ENCODE assay signal across 8 cellular contexts in the genomic region with DNA sequence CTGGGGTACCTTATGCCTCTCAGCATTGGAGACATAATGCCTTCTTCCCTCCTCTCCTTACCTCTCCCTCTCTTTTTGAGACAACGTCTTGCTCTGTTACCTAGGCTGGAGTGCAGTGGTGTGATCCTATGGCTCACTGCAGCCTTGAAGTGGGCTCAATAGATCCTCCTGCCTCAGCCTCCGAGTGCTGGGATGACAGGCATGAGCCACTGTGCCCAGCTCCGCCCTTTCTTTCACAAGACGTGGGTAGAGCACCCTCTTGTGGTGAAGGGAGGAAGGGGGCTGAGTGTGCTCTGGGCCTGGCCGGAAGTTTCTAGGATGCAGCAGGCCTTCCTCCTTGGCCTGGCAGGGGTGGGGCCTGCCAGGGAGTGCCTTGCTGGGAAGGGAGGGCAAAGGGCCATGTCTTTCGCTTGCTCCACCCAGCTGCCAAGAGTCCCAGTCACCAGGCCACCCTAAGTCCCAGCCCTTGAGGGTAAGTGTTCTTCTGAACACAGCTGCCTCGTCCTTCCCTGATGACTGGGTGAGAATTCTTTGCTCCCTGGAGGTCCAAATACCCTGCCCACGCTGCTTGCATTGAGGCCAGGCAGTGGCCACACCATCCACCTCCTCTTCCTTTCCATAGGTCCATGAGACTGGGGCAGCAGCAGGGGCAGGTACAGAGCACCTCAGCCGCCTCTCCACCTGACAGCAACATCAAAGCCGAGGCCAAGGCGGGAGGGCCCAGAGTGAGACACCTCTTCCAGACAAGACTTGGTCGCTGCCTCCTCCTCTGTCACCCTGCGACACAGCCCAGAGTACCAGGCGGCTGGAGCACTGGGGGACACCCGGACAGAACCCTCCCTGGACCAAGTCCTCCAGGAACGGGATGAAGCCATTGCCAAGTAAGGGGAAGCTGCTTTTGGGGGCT. TPM values are rescaled to one million over a fixed set of nuclear protein-coding genes. Genes with fewer than 3 reads are reported as not detected.
DNase-seq lines count a peak whose midpoint lies in the region; ATAC-seq, FAIRE-seq and TF ChIP-seq lines count a peak whose summit lies in the region.

No MANE protein-coding gene starts in this region.

- H3K4me3 Mint-ChIP-seq in astrocyte (ENCODE audit: unreplicated experiment), result no peak overlapping the region

- peaks cover 12% of the 10 kb centered on the region for H3K4me1 ChIP-seq in astrocyte (ENCODE audit: insufficient read depth, low read length)

- no peak for ATAC-seq in GM18858 (IDR thresholded peaks at IDR 0.05; ENCODE audit: unreplicated experiment)

- no peaks in the 10 kb centered on the region for H3K36me3 ChIP-seq in astrocyte (ENCODE audit: insufficient read depth, low read length)

- FAIRE-seq in astrocyte (lab: Jason Lieb, UNC), result no peak

- no peak overlapping the region for H3K27ac Mint-ChIP-seq in astrocyte (ENCODE audit: unreplicated experiment)

- H3K9me3 Mint-ChIP-seq in astrocyte (ENCODE audit: unreplicated experiment), result no peaks in the 10 kb centered on the region

- H3K27me3 ChIP-seq in astrocyte (ENCODE audit: insufficient read depth, low read length), result no peaks in the 10 kb centered on the region

- no peak overlapping the region for H3K4me3 ChIP-seq in HFF-Myc (replicated peaks; ENCODE audit: low read depth, low read length)
- H3K4me3 ChIP-seq in astrocyte (ENCODE audit: insufficient read depth, low read depth, low read length), result no peak overlapping the region

- H3K27ac ChIP-seq in astrocyte (ENCODE audit: low read depth, low read length), result peak overlapping the region; percentile 16

- H3K4me1 Mint-ChIP-seq in astrocyte (ENCODE audit: low read depth, unreplicated experiment), result peaks cover 5% of the 10 kb centered on the region

- H4K20me1 ChIP-seq in astrocyte (ENCODE audit: insufficient read depth, low read length), result peaks cover 8% of the 10 kb centered on the region

- peaks cover 5% of the 10 kb centered on the region for H3K27me3 Mint-ChIP-seq in astrocyte (ENCODE audit: low read depth, unreplicated experiment)

- TF ChIP-seq CTCF in HFF-Myc (IDR thresholded peaks at IDR 0.05; ENCODE audit: low read depth, low read length, missing control alignments) (peak; percentile 94), astrocyte (IDR thresholded peaks at IDR 0.05; ENCODE audit: insufficient read depth, low read depth, low read length) (peak; percentile 73)

- H3K4me2 ChIP-seq in astrocyte (ENCODE audit: low read length), result no peak overlapping the region

- peaks cover 7% of the 10 kb centered on the region for H3K79me2 ChIP-seq in astrocyte (ENCODE audit: insufficient read depth, low read length)

- no peaks in the 10 kb centered on the region for H3K9me3 ChIP-seq in astrocyte (ENCODE audit: insufficient read depth, low read depth, low read length)

- H3K9ac ChIP-seq in astrocyte (ENCODE audit: low read length), result no peak overlapping the region

- peak; percentile 91 for DNase-seq in DMS53 treated with DMSO at 0.1 percent for 48 hours (lab: John Stamatoyannopoulos, UW; ENCODE audit: unreplicated experiment)
- peak; percentile 80 for DNase-seq in HFF-Myc (ENCODE audit: extremely low read depth, low read depth)
- DNase-seq in NCI-H187 (lab: John Stamatoyannopoulos, UW), result peak; percentile 93 to 94
- peak; percentile 43 to 88 (median 71) for DNase-seq in T-helper 2 cell
- peak; percentile 50 for DNase-seq in astrocyte (ENCODE audit: low read depth)
- peak; percentile 10 to 27 for DNase-seq in hippocampal formation (lab: John Stamatoyannopoulos, UW)
- DNase-seq in stimulated activated CD4-positive, alpha-beta T cell treated with anti-CD3 and anti-CD28 coated beads, Interleukin-15, amount 100 ng/mL, for 1 hour (ENCODE audit: low read depth in 1 of 2, low spot score in 1 of 2), result peak; percentile 53 to 68

- no peaks in the 10 kb centered on the region for H3K36me3 Mint-ChIP-seq in astrocyte (ENCODE audit: low read depth, unreplicated experiment)

- peak overlapping the region; percentile 62 for H2AFZ ChIP-seq in astrocyte (ENCODE audit: low read depth, low read length)

RNA-seq across cellular contexts. Expression of a gene that starts 3.7 kb away (rescaled TPM):
- total RNA-seq in astrocyte, result 9.3 and 10.8 TPM in 2 replicates

RNA-seq across cellular contexts. Expression of a gene that starts 15.4 kb away (rescaled TPM):
- 15.0 and 19.7 TPM in 2 replicates for total RNA-seq in astrocyte

RNA-seq across cellular contexts. Expression of a gene that starts 35.2 kb away (rescaled TPM):
- total RNA-seq in astrocyte, result 0.68 TPM in 1 of 2 replicates, not detected in the other

RNA-seq across cellular contexts. Expression of a gene that starts 51.5 kb away (rescaled TPM):
- 68.3 and 73.1 TPM in 2 replicates for total RNA-seq in astrocyte

RNA-seq across cellular contexts. Expression of a gene that starts 51.6 kb away (rescaled TPM):
- 10.5 and 11.0 TPM in 2 replicates for total RNA-seq in astrocyte

Comparison
In these comparisons a context has a peak if more than half of its experiments do, and no peak if none do; other contexts are left out.
1. DNase-seq: peak in every context shown above with its lines; median percentile 94 in NCI-H187; 91 in DMS53 treated with DMSO at 0.1 percent for 48 hours; 80 in HFF-Myc; 71 in T-helper 2 cell; 60 in stimulated activated CD4-positive, alpha-beta T cell treated with anti-CD3 and anti-CD28 coated beads, Interleukin-15, amount 100 ng/mL, for 1 hour; 50 in astrocyte; 18 in hippocampal formation.